1 cellular context compared by ENCODE assay signal in the genomic region with DNA sequence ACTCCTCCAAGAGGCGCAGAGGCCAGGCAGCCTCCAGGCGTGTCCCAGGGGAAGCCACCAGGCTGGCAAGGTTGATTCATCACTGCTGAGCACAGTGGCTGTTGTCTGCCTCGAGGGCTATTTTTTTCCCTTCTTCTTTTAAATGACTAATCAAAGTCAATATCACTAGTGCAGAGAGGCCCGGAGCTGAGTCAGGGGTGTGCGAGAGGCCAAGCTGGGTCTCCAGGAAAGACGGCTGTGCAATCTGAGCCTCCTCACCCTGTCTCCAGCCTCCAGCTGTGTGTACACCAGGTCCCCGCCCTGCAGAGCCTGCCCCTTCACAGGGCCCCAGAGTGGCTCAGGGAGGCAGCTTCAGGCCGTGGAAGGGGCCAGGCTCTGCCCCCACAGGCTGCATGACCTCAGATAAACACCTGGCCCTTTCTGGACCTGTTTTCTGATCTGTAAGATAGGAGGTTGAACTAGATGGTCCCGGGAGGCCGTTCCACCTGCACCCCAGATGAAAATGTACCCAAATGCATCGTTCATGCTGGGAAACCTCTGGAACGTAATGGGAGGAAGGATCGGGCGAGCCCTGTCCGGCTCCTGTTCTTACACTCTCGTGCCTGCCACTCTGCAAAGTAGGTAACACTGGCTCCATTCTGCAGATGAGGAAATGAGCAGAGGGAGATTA.
A peak's percentile ranks its signal among the peaks of the same experiment; 100 is the strongest.
TF ChIP-seq lines count a peak whose summit lies in the region.

No MANE protein-coding gene starts in this region.

TF ChIP-seq in HepG2, 621 proteins besides CTCF, POLR2A, EP300 and RAD21 (continued from another document):
- peak; percentile 66; the same call in 1 of the 2 replicates for TF ChIP-seq HIC2 (CRISPR knock-in tag; IDR thresholded peaks at IDR 0.05; ENCODE audit: low read depth)
TF ChIP-seq in HepG2: peak in this region for 145.
